Comparison of ENCODE assay signal across 1 cellular context in genomic region chr16:29686740-29687327, GRCh38.
TF ChIP-seq lines count a peak whose summit lies in the region.

No MANE protein-coding gene starts in this region.

TF ChIP-seq in GM12878, 131 proteins besides CTCF, POLR2A, EP300 and RAD21:
- 0 out of 2 replicates have a peak, but pooled peaks have one; percentile 11 for TF ChIP-seq SPI1 (IDR thresholded peaks at IDR 0.05; ENCODE audit: borderline replicate concordance, insufficient read depth, low read depth, low read length)
- TF ChIP-seq TCF7 (IDR thresholded peaks at IDR 0.05; ENCODE audit: borderline replicate concordance), result no peak
- TF ChIP-seq TBL1XR1 (IDR thresholded peaks at IDR 0.05; ENCODE audit: low read depth, low read length), result no peak
- no peak for TF ChIP-seq LARP7 (IDR thresholded peaks at IDR 0.05)
